ENCODE assay signal across 15 cellular contexts in genomic region chr3:99529265-99529664, GRCh38.
DNase-seq lines count a peak whose midpoint lies in the region; ATAC-seq and TF ChIP-seq lines count a peak whose summit lies in the region.
"Had no signal": no experiment of that assay in that cellular context is flagged by ENCODE, and none has a peak within 500 bp of the region (broad histone marks: within the 10 kb centered on the region; RNA-seq: fewer than 3 reads in every experiment).

No MANE protein-coding gene starts in this region.

- no peak overlapping the region for H3K27ac Mint-ChIP-seq in HFFc6
- H3K27ac Mint-ChIP-seq in activated CD4-positive, alpha-beta T cell treated with anti-CD3 and anti-CD28 coated beads for 36 hours: no peak overlapping the region
- H3K27ac Mint-ChIP-seq: B cell; CD4-positive, alpha-beta T cell had no signal

- H3K9me3 Mint-ChIP-seq in HFFc6: peaks cover 4% of the 10 kb centered on the region
- no peaks in the 10 kb centered on the region for H3K9me3 Mint-ChIP-seq in activated CD4-positive, alpha-beta T cell treated with anti-CD3 and anti-CD28 coated beads for 36 hours (ENCODE audit: low read depth)

- no peak overlapping the region for H3K4me3 Mint-ChIP-seq in HFFc6
- no peak overlapping the region for H3K4me3 Mint-ChIP-seq in activated CD4-positive, alpha-beta T cell treated with anti-CD3 and anti-CD28 coated beads for 36 hours
- H3K4me3 Mint-ChIP-seq: B cell; CD4-positive, alpha-beta T cell had no signal

- H3K36me3 ChIP-seq in adipocyte (ENCODE audit: control insufficient read depth, insufficient read depth, low read length, severe bottlenecking): no peaks in the 10 kb centered on the region
- no peaks in the 10 kb centered on the region for H3K36me3 ChIP-seq in aorta (ENCODE audit: control insufficient read depth in 1 of 2, insufficient read depth in 2 of 2, low read length in 1 of 2)

- H3K9me3 ChIP-seq in adipocyte (ENCODE audit: control insufficient read depth, low read length) (peaks cover 6% of the 10 kb centered on the region), right cardiac atrium (ENCODE audit: control insufficient read depth, low read length) (no peaks in the 10 kb centered on the region), aorta (ENCODE audit: control insufficient read depth, low read length) (no peaks in the 10 kb centered on the region)

- peaks cover 9% of the 10 kb centered on the region for H3K4me1 ChIP-seq in adipocyte (ENCODE audit: control insufficient read depth, insufficient read depth, low read length)
- peaks cover 3% of the 10 kb centered on the region for H3K4me1 ChIP-seq in right cardiac atrium (ENCODE audit: control insufficient read depth, insufficient read depth, low read length)
- H3K4me1 ChIP-seq in aorta (ENCODE audit: control insufficient read depth in 1 of 2, insufficient read depth in 2 of 2, low read length in 2 of 2): peaks cover 4 to 6% of the 10 kb centered on the region in 2 donors

- no peak overlapping the region for H3K27ac ChIP-seq in right cardiac atrium (ENCODE audit: low read length)
- no peak overlapping the region for H3K27ac ChIP-seq in aorta (ENCODE audit: low read depth in 1 of 2, low read length in 2 of 2)

- CTCF ChIA-PET in activated CD4-positive, alpha-beta T cell treated with anti-CD3 and anti-CD28 coated beads for 36 hours (lab: Charles Lee): interaction anchor here (0.9 to 1.0 kb wide), 2 partner anchors 218 to 506 kb away, joined by 3 read pairs; no protein-coding TSS in a partner anchor

- no peak overlapping the region for H3K4me3 ChIP-seq in adipocyte (ENCODE audit: low read length)
- H3K4me3 ChIP-seq in right cardiac atrium (ENCODE audit: low read length): no peak overlapping the region
- no peak overlapping the region for H3K4me3 ChIP-seq in aorta (ENCODE audit: low read length in 2 of 2)
- H3K4me3 ChIP-seq: GM12878, K562 had no signal

- peaks cover 38% of the 10 kb centered on the region for H3K4me1 Mint-ChIP-seq in HFFc6 (ENCODE audit: low read depth)
- H3K4me1 Mint-ChIP-seq in activated CD4-positive, alpha-beta T cell treated with anti-CD3 and anti-CD28 coated beads for 36 hours: no peaks in the 10 kb centered on the region
- H3K4me1 Mint-ChIP-seq: B cell had no signal

- H3K9ac ChIP-seq in adipocyte (ENCODE audit: low read length): no peak overlapping the region

- no peak for TF ChIP-seq CTCF in HFFc6 (IDR thresholded peaks at IDR 0.05)
- TF ChIP-seq CTCF in omental fat pad (IDR thresholded peaks at IDR 0.05): no peak

- POLR2A ChIA-PET in activated CD4-positive, alpha-beta T cell treated with anti-CD3 and anti-CD28 coated beads for 36 hours (lab: Charles Lee): no interaction called here

- peaks cover 6% of the 10 kb centered on the region for H3K36me3 Mint-ChIP-seq in HFFc6 (ENCODE audit: low read depth)
- H3K36me3 Mint-ChIP-seq in activated CD4-positive, alpha-beta T cell treated with anti-CD3 and anti-CD28 coated beads for 36 hours (ENCODE audit: low read depth): no peaks in the 10 kb centered on the region

- ATAC-seq in omental fat pad (ENCODE audit: low FRiP score): peak; percentile 59
- no peak for ATAC-seq in activated CD4-positive, alpha-beta T cell treated with anti-CD3 and anti-CD28 coated beads for 36 hours
- no peak for ATAC-seq in right cardiac atrium
- no peak for ATAC-seq in aorta (ENCODE audit: low FRiP score)
- ATAC-seq: GM12878, HCT116, K562 had no signal

- intact Hi-C loops in activated CD4-positive, alpha-beta T cell treated with anti-CD3 and anti-CD28 coated beads for 36 hours (cut with DNase I, micrococcal nuclease): no loop called here
- intact Hi-C loops in right cardiac atrium (cut with DNase I): no loop called here
- intact Hi-C loops in aorta (cut with DNase I): loop anchor here (10.0 kb wide), 2 partner anchors 106 to 504 kb away; partner anchors contain the start of gene COL8A1 (in 1 of the 2)

- no peaks in the 10 kb centered on the region; the same call in 1 of the 2 replicates for H3K27me3 Mint-ChIP-seq in HFFc6 (ENCODE audit: insufficient read depth)
- H3K27me3 Mint-ChIP-seq in activated CD4-positive, alpha-beta T cell treated with anti-CD3 and anti-CD28 coated beads for 36 hours: peaks cover 2% of the 10 kb centered on the region
- H3K27me3 Mint-ChIP-seq: B cell had no signal

- DNase-seq in HFFc6 (peak; percentile 20), adipocyte (ENCODE audit: low read depth) (peak; percentile 36), omental fat pad (ENCODE audit: low spot score) (no peak), HuH-7 (ENCODE audit: low spot score) (no peak), right cardiac atrium (no peak), aorta (no peak)
- DNase-seq in activated CD4-positive, alpha-beta T cell treated with anti-CD3 and anti-CD28 coated beads for 36 hours: no peak
- DNase-seq: C1 segment of cervical spinal cord; Calu3; CD4-positive, alpha-beta T cell; DMS 273 treated with DMSO at 0.1 percent for 48 hours had no signal

- H3K27me3 ChIP-seq in adipocyte (replicated peaks; ENCODE audit: control insufficient read depth, insufficient read depth, low read length) (no peaks in the 10 kb centered on the region), right cardiac atrium (ENCODE audit: control insufficient read depth, insufficient read depth) (no peaks in the 10 kb centered on the region), aorta (ENCODE audit: control insufficient read depth in 1 of 2, insufficient read depth in 2 of 2, low read length in 1 of 2) (no peaks in the 10 kb centered on the region)

- 86% methylated on average over 1 of the region's 1 CpG for WGBS in right cardiac atrium
- WGBS in aorta, 2 donors: 90 to 94% methylated on average over 1 of the region's 1 CpG

Comparison
In these comparisons a context has a peak if more than half of its experiments do, and no peak if none do; other contexts are left out.
1. DNase-seq: peak in HFFc6 (single experiment) and adipocyte (single experiment); none in omental fat pad (single experiment), HuH-7 (single experiment), activated CD4-positive, alpha-beta T cell treated with anti-CD3 and anti-CD28 coated beads for 36 hours (single experiment), right cardiac atrium (0 of 3) and aorta (0 of 2).
2. intact Hi-C loops: an anchor here in aorta (10.0 kb wide); none called in activated CD4-positive, alpha-beta T cell treated with anti-CD3 and anti-CD28 coated beads for 36 hours and right cardiac atrium.